1 cellular context compared by ENCODE assay signal in genomic region chr22:19183216-19183615, GRCh38.
TF ChIP-seq lines count a peak whose summit lies in the region.

No MANE protein-coding gene starts in this region.

TF ChIP-seq in H1, 55 proteins besides CTCF, POLR2A, EP300 and RAD21:
- TF ChIP-seq FOSL1 (IDR thresholded peaks at IDR 0.05; ENCODE audit: insufficient read depth, low read depth, low read length) (no peak), CEBPB (IDR thresholded peaks at IDR 0.05; ENCODE audit: low read depth, low read length) (no peak), E2F6 (IDR thresholded peaks at IDR 0.05) (no peak), TBP (IDR thresholded peaks at IDR 0.05; ENCODE audit: low read depth, low read length) (no peak), TAF7 (optimal IDR thresholded peaks at IDR 0.05; ENCODE audit: borderline replicate concordance, low read depth, low read length) (no peak), USF2 (IDR thresholded peaks at IDR 0.05; ENCODE audit: low read length) (no peak), EZH2 (IDR thresholded peaks at IDR 0.05; ENCODE audit: low read depth, low read length, severe bottlenecking) (no peak)
